ENCODE assay signal across 11 cellular contexts in genomic region chr17:61429274-61429673, GRCh38. TPM values are rescaled to one million over a fixed set of nuclear protein-coding genes. Genes with fewer than 3 reads are reported as not detected.
"Had no signal": no experiment of that assay in that cellular context is flagged by ENCODE, and none has a peak within 500 bp of the region (broad histone marks: within the 10 kb centered on the region; RNA-seq: fewer than 3 reads in every experiment).

No MANE protein-coding gene starts in this region.

- FAIRE-seq: H1, H54 had no signal

- H3K4me3 ChIP-seq: GM23248, GM23338, HAP-1 had no signal

- ATAC-seq: GM23338 had no signal

- H3K9ac ChIP-seq: GM23248 had no signal

- H2AFZ ChIP-seq: GM23248, GM23338 had no signal

- H3K27ac ChIP-seq: GM23248 had no signal

- H3K9me3 ChIP-seq: HAP-1 had no signal

- H3K4me2 ChIP-seq: GM23338 had no signal

- H3K36me3 ChIP-seq: HAP-1 had no signal

- DNase-seq: GM23248, GOT3, H7, H9, HCEC 1CT, HFFc6 had no signal

RNA-seq across cellular contexts. Expression of gene TBX4, which starts 22.9 kb away (rescaled TPM):
- total RNA-seq: GM23248, GM23338, H1, H4, H7, H9 had no signal
- polyA plus RNA-seq: GM23248, GM23338 had no signal

RNA-seq across cellular contexts. Expression of gene TBX2, which starts 29.6 kb away (rescaled TPM):
- total RNA-seq: GM23338, H1, H7, H9 had no signal
- polyA plus RNA-seq: GM23338, H1 had no signal
